In the genomic region with DNA sequence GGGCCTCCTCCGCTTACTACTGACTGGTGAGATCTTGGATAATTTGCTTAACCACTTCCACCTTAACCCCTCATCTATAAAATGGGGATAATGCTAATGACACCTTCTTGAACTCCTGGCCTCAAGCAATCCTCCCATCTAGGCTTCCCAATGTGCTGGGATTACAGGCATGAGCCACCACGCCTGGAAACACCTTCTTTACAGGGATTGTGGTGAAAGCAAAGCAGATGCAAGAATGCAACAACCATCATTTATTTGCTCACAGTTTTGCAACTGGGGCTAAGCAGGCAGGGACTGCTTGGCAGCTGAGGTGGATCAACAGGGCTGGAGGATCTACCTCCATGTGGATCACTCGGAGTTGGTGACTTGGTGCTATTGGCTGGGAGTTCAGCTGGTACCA, we compare ENCODE assay signal across 1 cellular context.
TF ChIP-seq lines count a peak whose summit lies in the region.

No MANE protein-coding gene starts in this region.

TF ChIP-seq in H1, 55 proteins besides CTCF, POLR2A, EP300 and RAD21:
- TF ChIP-seq ZNF274 (IDR thresholded peaks at IDR 0.05; ENCODE audit: borderline replicate concordance, extremely low read depth, low read length) = no peak
- TF ChIP-seq KDM1A (IDR thresholded peaks at IDR 0.05; ENCODE audit: borderline replicate concordance, low read length) = no peak
- TF ChIP-seq SRF (IDR thresholded peaks at IDR 0.05; ENCODE audit: low read depth, low read length) = no peak
- no peak for TF ChIP-seq CHD1 (IDR thresholded peaks at IDR 0.05; ENCODE audit: low read depth, low read length)
- TF ChIP-seq RBBP5 (IDR thresholded peaks at IDR 0.05; ENCODE audit: borderline replicate concordance, low read depth, low read length) = no peak
TF ChIP-seq in H1: peak in this region for 0.
